9 cellular contexts compared by ENCODE assay signal in the genomic region with DNA sequence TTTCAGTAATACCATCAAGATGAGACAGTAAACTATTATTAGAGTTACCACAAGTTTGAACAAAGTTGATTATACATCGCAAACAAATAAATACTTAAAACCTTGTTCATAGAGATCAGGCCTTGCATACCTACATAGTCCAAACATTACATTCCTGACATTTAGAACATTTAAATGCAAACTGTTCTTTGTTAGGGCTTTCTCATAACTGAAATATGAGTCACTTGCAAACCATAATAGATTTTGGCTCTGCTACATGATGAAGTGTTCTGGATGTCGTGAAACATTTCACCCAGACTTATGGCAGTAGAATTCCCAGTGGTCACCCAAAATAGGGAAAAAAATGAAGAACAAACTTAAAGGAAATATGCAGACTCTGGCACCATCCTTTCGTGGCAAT.
DNase-seq lines count a peak whose midpoint lies in the region; ATAC-seq and TF ChIP-seq lines count a peak whose summit lies in the region.
"Had no signal": no experiment of that assay in that cellular context is flagged by ENCODE, and none has a peak within 500 bp of the region (broad histone marks: within the 10 kb centered on the region; RNA-seq: fewer than 3 reads in every experiment).

No MANE protein-coding gene starts in this region.

- intact Hi-C loops in A673 (cut with micrococcal nuclease; ENCODE audit: unreplicated experiment) (no loop called here), Panc1 (cut with micrococcal nuclease; ENCODE audit: unreplicated experiment) (no loop called here), esophagus muscularis mucosa (cut with DNase I) (loop anchor here (10.0 kb wide), 1 partner anchor 75 kb away; a partner anchor contains a TSS)

- POLR2A ChIA-PET in A673 (lab: Charles Lee; ENCODE audit: low non-redundant PET) (no interaction called here), Panc1 (lab: Charles Lee) (interaction anchor here (0.6 kb wide), 1 partner anchor 1020 kb away, joined by 4 read pairs; no protein-coding TSS in a partner anchor)

- H3K27me3 ChIP-seq in A673 (replicated peaks; ENCODE audit: insufficient read depth, low read depth, low read length, poor library complexity) = no peaks in the 10 kb centered on the region
- H3K27me3 ChIP-seq in Panc1 (ENCODE audit: control insufficient read depth, insufficient read depth, low read length) = no peaks in the 10 kb centered on the region
- H3K27me3 ChIP-seq in esophagus muscularis mucosa = no peaks in the 10 kb centered on the region

- peak; percentile 59 for DNase-seq in A673 (ENCODE audit: low spot score)
- DNase-seq in Panc1 (ENCODE audit: low read depth, low spot score) = peak; percentile 68
- no peak for DNase-seq in esophagus muscularis mucosa (ENCODE audit: extremely low spot score)
- peak; percentile 74 for DNase-seq in myocyte (ENCODE audit: low read depth)
- no peak for DNase-seq in NOMO-1 treated with DMSO at 0.1 percent for 48 hours (lab: John Stamatoyannopoulos, UW; ENCODE audit: unreplicated experiment)
- DNase-seq in NCI-H187 treated with DMSO at 0.1 percent for 48 hours (lab: John Stamatoyannopoulos, UW) = no peak
- no peak for DNase-seq in islet precursor cell
- DNase-seq: activated naive CD8-positive, alpha-beta T cell treated with anti-CD3 and anti-CD28 coated beads, Interleukin-2, amount 10 ng/mL, durations not matched to agents 7 days and 5 days had no signal

- no peak for TF ChIP-seq EP300 in esophagus muscularis mucosa (IDR thresholded peaks at IDR 0.05)

- BruUV-seq in A673 (replicated peaks; lab: Mats Ljungman, UMichigan) (no TSS peak), Panc1 (replicated peaks; lab: Mats Ljungman, UMichigan) (no TSS peak)

- CTCF ChIA-PET in A673 (lab: Charles Lee) (no interaction called here), Panc1 (lab: Charles Lee) (no interaction called here)

- H3K27ac ChIP-seq in A673 (ENCODE audit: low read depth, low read length, poor library complexity, severe bottlenecking) = peak overlapping the region; percentile 3
- H3K27ac ChIP-seq in Panc1 (ENCODE audit: low read length) = peak overlapping the region; percentile 87
- peak overlapping the region; percentile 74 to 80 (median 76) for H3K27ac ChIP-seq in esophagus muscularis mucosa (replicated peaks in 1 of 4)

- in situ Hi-C loops in Panc1 (cut with HindIII; ENCODE audit: low pct_unique_long_range_greater_than_20kb, low sequenced_read_pairs) = no loop called here

- TF ChIP-seq CTCF in A673 (conservative IDR thresholded peaks at IDR 0.05; ENCODE audit: low read depth, low read length) (no peak), Panc1 (IDR thresholded peaks at IDR 0.05) (no peak), esophagus muscularis mucosa (IDR thresholded peaks at IDR 0.05) (no peak)

- H3K9me3 ChIP-seq in A673 (ENCODE audit: low read depth, low read length, poor library complexity, severe bottlenecking) = no peaks in the 10 kb centered on the region
- no peaks in the 10 kb centered on the region for H3K9me3 ChIP-seq in Panc1 (ENCODE audit: control insufficient read depth, insufficient read depth, low read depth, low read length)
- no peaks in the 10 kb centered on the region for H3K9me3 ChIP-seq in esophagus muscularis mucosa

- H3K36me3 ChIP-seq in A673 (ENCODE audit: insufficient read depth, low read length, poor library complexity, severe bottlenecking) = no peaks in the 10 kb centered on the region
- H3K36me3 ChIP-seq in Panc1 (ENCODE audit: control insufficient read depth, insufficient read depth, low read length) = no peaks in the 10 kb centered on the region
- H3K36me3 ChIP-seq in esophagus muscularis mucosa = no peaks in the 10 kb centered on the region

- peaks cover 28% of the 10 kb centered on the region for H3K4me1 ChIP-seq in A673 (ENCODE audit: insufficient read depth, low read length, poor library complexity, severe bottlenecking)
- peaks cover 21% of the 10 kb centered on the region for H3K4me1 ChIP-seq in Panc1 (ENCODE audit: control insufficient read depth, insufficient read depth, low read length)
- H3K4me1 ChIP-seq in esophagus muscularis mucosa = peaks cover 26 to 66% (median 61%) of the 10 kb centered on the region in 4 donors

- H3K4me3 ChIP-seq in A673 (ENCODE audit: low read depth, low read length, poor library complexity, severe bottlenecking) (no peak overlapping the region), Panc1 (ENCODE audit: low read depth in 2 of 2, low read length in 2 of 2) (peak overlapping the region in 1 of 2 experiments; percentile 12; a peak in 2 of 4 replicates), esophagus muscularis mucosa (peak overlapping the region in 3 of 4 donors; percentile 2 to 15 (median 15))

- WGBS in esophagus muscularis mucosa = 15% methylated on average over 3 of the region's 3 CpGs

- TF ChIP-seq POLR2A in esophagus muscularis mucosa (IDR thresholded peaks at IDR 0.05; ENCODE audit: low read depth) = no peak

- ATAC-seq in Panc1 = peak; percentile 94
- no peak for ATAC-seq in HG03354 (IDR thresholded peaks at IDR 0.05; ENCODE audit: poor library complexity, severe bottlenecking, unreplicated experiment)

Comparison
In these comparisons a context has a peak if more than half of its experiments do, and no peak if none do; other contexts are left out.
1. DNase-seq: peak in A673 (single experiment), Panc1 (single experiment) and myocyte (single experiment); none in esophagus muscularis mucosa (single experiment), NOMO-1 treated with DMSO at 0.1 percent for 48 hours (single experiment), NCI-H187 treated with DMSO at 0.1 percent for 48 hours (single experiment) and islet precursor cell (single experiment).
2. H3K27ac ChIP-seq: peak in every context shown above with its lines; median percentile 87 in Panc1; 76 in esophagus muscularis mucosa; 3 in A673.